1 cellular context compared by ENCODE assay signal in genomic region chr2:161159829-161160225, GRCh38.
TF ChIP-seq lines count a peak whose summit lies in the region.

No MANE protein-coding gene starts in this region.

TF ChIP-seq in HepG2, 621 proteins besides CTCF, POLR2A, EP300 and RAD21 (continued from another document and continues in another):
- TF ChIP-seq UBTF (CRISPR knock-in tag; IDR thresholded peaks at IDR 0.05) (no peak), PRDM10 (CRISPR knock-in tag; IDR thresholded peaks at IDR 0.05; ENCODE audit: low read depth) (no peak), POLR2G (IDR thresholded peaks at IDR 0.05; ENCODE audit: low read depth, low read length) (no peak; the same call in 1 of the 2 replicates), ZNF672 (CRISPR knock-in tag; IDR thresholded peaks at IDR 0.05) (no peak), FOXP4 (CRISPR knock-in tag; IDR thresholded peaks at IDR 0.05) (peak; percentile 93), KLF11 (CRISPR knock-in tag; IDR thresholded peaks at IDR 0.05) (no peak), ZNF318 (CRISPR knock-in tag; IDR thresholded peaks at IDR 0.05) (no peak), HNRNPLL (IDR thresholded peaks at IDR 0.05; ENCODE audit: low read depth, low read length, poor library complexity, severe bottlenecking) (no peak), ASH2L (IDR thresholded peaks at IDR 0.05; ENCODE audit: insufficient read length, low read depth, low read length) (peak; percentile 85), ZNF530 (CRISPR knock-in tag; IDR thresholded peaks at IDR 0.05; ENCODE audit: low read depth) (no peak), ZNF431 (CRISPR knock-in tag; IDR thresholded peaks at IDR 0.05; ENCODE audit: borderline replicate concordance, low read depth) (no peak), NFIC (IDR thresholded peaks at IDR 0.05; ENCODE audit: low read length) (peak; percentile 71), HNRNPUL1 (IDR thresholded peaks at IDR 0.05; ENCODE audit: low read depth, low read length) (peak; percentile 91), ATF6 (CRISPR knock-in tag; conservative IDR thresholded peaks at IDR 0.05) (no peak; the same call in 1 of the 2 replicates), NFE2 (CRISPR knock-in tag; IDR thresholded peaks at IDR 0.05) (no peak), ZNF768 (CRISPR knock-in tag; IDR thresholded peaks at IDR 0.05) (no peak), SP4 (CRISPR knock-in tag; IDR thresholded peaks at IDR 0.05) (no peak), HNF4G (IDR thresholded peaks at IDR 0.05; ENCODE audit: borderline replicate concordance, low read depth, low read length) (peak; percentile 92), HNF4G (CRISPR knock-in tag; IDR thresholded peaks at IDR 0.05; ENCODE audit: borderline replicate concordance, low read depth) (peak; percentile 18; the same call in 1 of the 2 replicates), ZNF335 (CRISPR knock-in tag; IDR thresholded peaks at IDR 0.05) (no peak), NKX3-1 (CRISPR knock-in tag; IDR thresholded peaks at IDR 0.05) (no peak), ARID2 (CRISPR knock-in tag; IDR thresholded peaks at IDR 0.05; ENCODE audit: borderline replicate concordance) (no peak), ZXDC (CRISPR knock-in tag; IDR thresholded peaks at IDR 0.05) (no peak), ZNF225 (CRISPR knock-in tag; IDR thresholded peaks at IDR 0.05) (no peak), ONECUT2 (CRISPR knock-in tag; IDR thresholded peaks at IDR 0.05) (no peak), TCF7L2 (IDR thresholded peaks at IDR 0.05; ENCODE audit: low read depth, low read length) (no peak), HIVEP1 (CRISPR knock-in tag; IDR thresholded peaks at IDR 0.05) (no peak), SPEN (CRISPR knock-in tag; IDR thresholded peaks at IDR 0.05; ENCODE audit: low read depth) (no peak), PTBP1 (IDR thresholded peaks at IDR 0.05; ENCODE audit: low read depth, low read length, poor library complexity, severe bottlenecking) (no peak), TOPORS (CRISPR knock-in tag; IDR thresholded peaks at IDR 0.05) (no peak), MYPOP (CRISPR knock-in tag; IDR thresholded peaks at IDR 0.05) (no peak), DR1 (CRISPR knock-in tag; IDR thresholded peaks at IDR 0.05) (peak; percentile 63), SP140L (CRISPR knock-in tag; IDR thresholded peaks at IDR 0.05; ENCODE audit: borderline replicate concordance) (0 out of 2 replicates have a peak, but pooled peaks have one; percentile 4), NPAS2 (CRISPR knock-in tag; IDR thresholded peaks at IDR 0.05; ENCODE audit: borderline replicate concordance) (0 out of 2 replicates have a peak, but pooled peaks have one; percentile 0), ZFP1 (CRISPR knock-in tag; IDR thresholded peaks at IDR 0.05) (no peak), RFXAP (CRISPR knock-in tag; IDR thresholded peaks at IDR 0.05; ENCODE audit: borderline replicate concordance) (no peak)
